In genomic region chrX:56385336-56385735, GRCh38 we compare ENCODE assay signal across 22 cellular contexts.
DNase-seq lines count a peak whose midpoint lies in the region; ATAC-seq and TF ChIP-seq lines count a peak whose summit lies in the region.
"Had no signal": no experiment of that assay in that cellular context is flagged by ENCODE, and none has a peak within 500 bp of the region (broad histone marks: within the 10 kb centered on the region; RNA-seq: fewer than 3 reads in every experiment).

No MANE protein-coding gene starts in this region.

- TF ChIP-seq CTCF in BE2C (IDR thresholded peaks at IDR 0.05; ENCODE audit: low read depth, low read length) = no peak

- H3K4me3 ChIP-seq in Jurkat, Clone E6-1 (ENCODE audit: low read length) = no peak overlapping the region
- no peak overlapping the region for H3K4me3 ChIP-seq in BE2C (ENCODE audit: low read depth, low read length)
- H3K4me3 ChIP-seq: body of pancreas, gastroesophageal sphincter, neural progenitor cell, SJSA1 had no signal

- POLR2A ChIA-PET in activated CD8-positive, alpha-beta T cell treated with anti-CD3 and anti-CD28 coated beads, Interleukin-2, amount 10 ng/mL, durations not matched to agents 7 days and 5 days (lab: Charles Lee) = no interaction called here

- H3K27ac Mint-ChIP-seq in activated CD8-positive, alpha-beta T cell treated with anti-CD3 and anti-CD28 coated beads, Interleukin-2, amount 10 ng/mL, durations not matched to agents 7 days and 5 days = peak overlapping the region; percentile 79
- H3K27ac Mint-ChIP-seq in immature natural killer cell = peak overlapping the region in 4 of 6 donors; percentile 5 to 77 (median 10)
- H3K27ac Mint-ChIP-seq: CD14-positive monocyte, neural progenitor cell had no signal

- no peaks in the 10 kb centered on the region for H3K36me3 ChIP-seq in BE2C
- H3K36me3 ChIP-seq: gastroesophageal sphincter, neural progenitor cell, SJSA1, WERI-Rb-1 had no signal

- ATAC-seq in activated CD8-positive, alpha-beta T cell treated with anti-CD3 and anti-CD28 coated beads, Interleukin-2, amount 10 ng/mL, durations not matched to agents 7 days and 5 days = no peak
- ATAC-seq: body of pancreas, gastroesophageal sphincter had no signal

- no peaks in the 10 kb centered on the region for H3K27me3 Mint-ChIP-seq in activated CD8-positive, alpha-beta T cell treated with anti-CD3 and anti-CD28 coated beads, Interleukin-2, amount 10 ng/mL, durations not matched to agents 7 days and 5 days (ENCODE audit: low read depth)
- peaks cover 0 to 9% (median 1%) of the 10 kb centered on the region in 3 donors for H3K27me3 Mint-ChIP-seq in immature natural killer cell (ENCODE audit: low read depth in 3 of 3)

- peaks cover 53% of the 10 kb centered on the region for H3K4me1 Mint-ChIP-seq in activated CD8-positive, alpha-beta T cell treated with anti-CD3 and anti-CD28 coated beads, Interleukin-2, amount 10 ng/mL, durations not matched to agents 7 days and 5 days (ENCODE audit: low read depth)
- peaks cover 6 to 29% of the 10 kb centered on the region in 2 donors for H3K4me1 Mint-ChIP-seq in immature natural killer cell
- H3K4me1 Mint-ChIP-seq: CD14-positive monocyte, neural progenitor cell had no signal

- peaks cover 25% of the 10 kb centered on the region for H3K36me3 Mint-ChIP-seq in activated CD8-positive, alpha-beta T cell treated with anti-CD3 and anti-CD28 coated beads, Interleukin-2, amount 10 ng/mL, durations not matched to agents 7 days and 5 days (ENCODE audit: low read depth)
- no peaks in the 10 kb centered on the region for H3K36me3 Mint-ChIP-seq in immature natural killer cell
- H3K36me3 Mint-ChIP-seq: CD14-positive monocyte, neural progenitor cell had no signal

- no peaks in the 10 kb centered on the region for H3K4me1 ChIP-seq in BE2C
- H3K4me1 ChIP-seq: body of pancreas, gastroesophageal sphincter, neural progenitor cell, SJSA1 had no signal

- DNase-seq in activated effector memory CD4-positive, alpha-beta T cell treated with Interleukin-2 at 50 U/mL for 16 hours = peak; percentile 14
- DNase-seq in activated effector memory CD4-positive, alpha-beta T cell treated with anti-CD3 and anti-CD28 coated beads, Interleukin-2, amount 50 U/mL, for 16 hours = no peak
- peak; percentile 35 for DNase-seq in Jurkat, Clone E6-1 (ENCODE audit: low read depth, low spot score)
- peak; percentile 24 for DNase-seq in activated CD8-positive, alpha-beta T cell treated with anti-CD3 and anti-CD28 coated beads, Interleukin-2, amount 10 ng/mL, durations not matched to agents 7 days and 5 days
- DNase-seq in immature natural killer cell (peak in 1 of 3 donors; percentile 5), LoVo (ENCODE audit: low spot score) (no peak), BE2C (no peak), AG08396 (ENCODE audit: low spot score) (no peak)
- DNase-seq: body of pancreas, DMS153, islet precursor cell, KG1, MV-4-11, NCI-H1694, NCI-H2171 treated with DMSO at 0.1 percent for 48 hours, NCI-H524 treated with DMSO at 0.1 percent for 48 hours, posterior cingulate gyrus, WERI-Rb-1 had no signal

- no peaks in the 10 kb centered on the region for H3K9me3 ChIP-seq in BE2C
- H3K9me3 ChIP-seq: body of pancreas, gastroesophageal sphincter, SJSA1 had no signal

- H3K9me3 Mint-ChIP-seq in activated CD8-positive, alpha-beta T cell treated with anti-CD3 and anti-CD28 coated beads, Interleukin-2, amount 10 ng/mL, durations not matched to agents 7 days and 5 days (ENCODE audit: insufficient read depth) = peaks cover 8% of the 10 kb centered on the region
- peaks cover 0 to 4% (median 0%) of the 10 kb centered on the region in 6 donors for H3K9me3 Mint-ChIP-seq in immature natural killer cell
- H3K9me3 Mint-ChIP-seq: neural progenitor cell had no signal

- peak overlapping the region; percentile 60 for H3K4me3 Mint-ChIP-seq in activated CD8-positive, alpha-beta T cell treated with anti-CD3 and anti-CD28 coated beads, Interleukin-2, amount 10 ng/mL, durations not matched to agents 7 days and 5 days
- peak overlapping the region; percentile 48 to 69 (median 64) for H3K4me3 Mint-ChIP-seq in immature natural killer cell
- H3K4me3 Mint-ChIP-seq: CD14-positive monocyte, neural progenitor cell had no signal

- CTCF ChIA-PET in activated CD8-positive, alpha-beta T cell treated with anti-CD3 and anti-CD28 coated beads, Interleukin-2, amount 10 ng/mL, durations not matched to agents 7 days and 5 days (lab: Charles Lee) = no interaction called here

- H3K27me3 ChIP-seq in BE2C = no peaks in the 10 kb centered on the region
- H3K27me3 ChIP-seq: body of pancreas, gastroesophageal sphincter, neural progenitor cell, SJSA1 had no signal

Comparison
In these comparisons a context has a peak if more than half of its experiments do, and no peak if none do; other contexts are left out.
1. DNase-seq: peak in activated effector memory CD4-positive, alpha-beta T cell treated with Interleukin-2 at 50 U/mL for 16 hours (single experiment), Jurkat, Clone E6-1 (single experiment) and activated CD8-positive, alpha-beta T cell treated with anti-CD3 and anti-CD28 coated beads, Interleukin-2, amount 10 ng/mL, durations not matched to agents 7 days and 5 days (single experiment); none in activated effector memory CD4-positive, alpha-beta T cell treated with anti-CD3 and anti-CD28 coated beads, Interleukin-2, amount 50 U/mL, for 16 hours (single experiment), LoVo (single experiment), BE2C (single experiment) and AG08396 (single experiment).